In genomic region chr7:35253680-35254495, GRCh38 we compare ENCODE assay signal across 10 cellular contexts. TPM values are rescaled to one million over a fixed set of nuclear protein-coding genes. Genes with fewer than 3 reads are reported as not detected.
A peak's percentile ranks its signal among the peaks of the same experiment; 100 is the strongest.
DNase-seq lines count a peak whose midpoint lies in the region; ATAC-seq and TF ChIP-seq lines count a peak whose summit lies in the region.
"Had no signal": no experiment of that assay in that cellular context is flagged by ENCODE, and none has a peak within 500 bp of the region (broad histone marks: within the 10 kb centered on the region; RNA-seq: fewer than 3 reads in every experiment).

Gene TBX20 (minus strand): TSS chr7:35254100. CDS start chr7:35253620, 480 bp downstream.

- H3K36me3 ChIP-seq in left lung: no peaks in the 10 kb centered on the region
- H3K36me3 ChIP-seq in thoracic aorta: no peaks in the 10 kb centered on the region

- ATAC-seq in left lung: peak; percentile 89
- no peak for ATAC-seq in thoracic aorta (ENCODE audit: insufficient number of reproducible peaks, low FRiP score, low read depth)
- ATAC-seq in GM19452 (IDR thresholded peaks at IDR 0.05; ENCODE audit: unreplicated experiment): no peak

- no peak for TF ChIP-seq CTCF in cardiac fibroblast (IDR thresholded peaks at IDR 0.05; ENCODE audit: low read depth, low read length)
- no peak for TF ChIP-seq CTCF in left lung (IDR thresholded peaks at IDR 0.05)
- TF ChIP-seq CTCF in thoracic aorta (IDR thresholded peaks at IDR 0.05): no peak

- intact Hi-C loops in left lung (cut with DNase I): no loop called here

- H3K4me1 ChIP-seq in left lung (peaks cover 0 to 13% of the 10 kb centered on the region in 2 donors), thoracic aorta (ENCODE audit: control insufficient read depth in 1 of 2, low read depth in 2 of 2) (peaks cover 0 to 3% of the 10 kb centered on the region in 2 donors)

- H3K9me3 ChIP-seq in left lung (no peaks in the 10 kb centered on the region), thoracic aorta (no peaks in the 10 kb centered on the region)

- H3K27ac ChIP-seq in left lung: no peak within 1 kb of the TSS
- H3K27ac ChIP-seq in thoracic aorta: no peak within 1 kb of the TSS

- DNase-seq in activated CD4-positive, alpha-beta T cell treated with anti-CD3 and anti-CD28 coated beads for 48 hours: peak; percentile 51
- DNase-seq in activated CD4-positive, alpha-beta T cell treated with anti-CD3 and anti-CD28 coated beads, Interleukin-2, amount 50 U/mL, for 1 hour: no peak
- DNase-seq in NCI-H510A (lab: John Stamatoyannopoulos, UW) (peak; percentile 67), cardiac fibroblast (ENCODE audit: low read depth in 2 of 2) (peak; percentile 86 to 91), left lung (peak in 1 of 2 donors; percentile 79), thoracic aorta (ENCODE audit: low spot score) (no peak), DMS79 (lab: John Stamatoyannopoulos, UW) (no peak)
- DNase-seq: DND-41 had no signal

- H3K27me3 ChIP-seq in left lung: peaks cover 100% of the 10 kb centered on the region in 2 donors
- peaks cover 31% of the 10 kb centered on the region for H3K27me3 ChIP-seq in thoracic aorta (replicated peaks; ENCODE audit: insufficient read depth)

- peak within 1 kb of the TSS; percentile 86 to 97 for H3K4me3 ChIP-seq in cardiac fibroblast (replicated peaks in 1 of 2; ENCODE audit: low read depth in 2 of 2, low read length in 2 of 2)
- peak within 1 kb of the TSS; percentile 15 to 30 for H3K4me3 ChIP-seq in left lung
- peak within 1 kb of the TSS; percentile 64 for H3K4me3 ChIP-seq in thoracic aorta

RNA-seq across cellular contexts. Expression of gene TBX20, which starts in this region (rescaled TPM):
- under 1 TPM in 1 of 2 donors, not detected in 1; 0.12 TPM for total RNA-seq in left lung
- 1 to 10 TPM in 1 of 2 donors, under 1 TPM in 1; 0.35 to 3.4 TPM for total RNA-seq in thoracic aorta
- total RNA-seq: subcutaneous adipose tissue had no signal

Comparison
In these comparisons a context has a peak if more than half of its experiments do, and no peak if none do; other contexts are left out.
1. DNase-seq: peak in activated CD4-positive, alpha-beta T cell treated with anti-CD3 and anti-CD28 coated beads for 48 hours (single experiment), NCI-H510A (single experiment) and cardiac fibroblast (2 of 2); none in activated CD4-positive, alpha-beta T cell treated with anti-CD3 and anti-CD28 coated beads, Interleukin-2, amount 50 U/mL, for 1 hour (single experiment), thoracic aorta (single experiment) and DMS79 (single experiment).
2. Peak in ATAC-seq and H3K4me3 ChIP-seq in left lung; RNA of the gene not detected or under 1 TPM.
3. H3K4me3 ChIP-seq: peak in every context shown above with its lines; median percentile 92 in cardiac fibroblast; 64 in thoracic aorta; 22 in left lung.